8 cellular contexts compared by ENCODE assay signal in the genomic region with DNA sequence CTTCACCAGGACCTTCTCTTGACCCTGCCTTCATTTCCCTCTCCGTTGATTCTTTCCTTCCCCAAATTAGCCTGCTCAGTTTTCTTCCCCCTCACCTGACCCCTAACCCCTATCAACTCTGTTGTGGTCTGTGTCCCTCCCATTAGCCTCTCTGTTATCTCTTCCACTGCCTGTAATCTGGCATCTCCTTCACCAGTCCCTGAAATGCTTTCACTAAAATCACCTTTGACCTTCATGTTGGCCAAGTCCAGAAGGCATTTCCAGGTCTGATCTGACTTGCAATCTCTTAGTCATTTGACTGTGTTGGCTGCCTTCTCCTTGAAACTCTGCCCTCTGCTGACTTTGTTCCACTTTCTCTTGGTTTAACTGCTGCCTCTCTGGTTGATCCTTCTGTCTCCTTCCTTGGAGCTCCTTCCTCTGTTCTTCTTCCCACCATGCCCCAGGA. TPM values are rescaled to one million over a fixed set of nuclear protein-coding genes. Genes with fewer than 3 reads are reported as not detected.
DNase-seq lines count a peak whose midpoint lies in the region; ATAC-seq, FAIRE-seq and TF ChIP-seq lines count a peak whose summit lies in the region.

No MANE protein-coding gene starts in this region.

- H3K4ac ChIP-seq in neuronal stem cell (ENCODE audit: low read length): no peak overlapping the region

- H2BK5ac ChIP-seq in neuronal stem cell (ENCODE audit: low read length): no peak overlapping the region

- H3K9me3 Mint-ChIP-seq in Calu3 (ENCODE audit: low read depth, unreplicated experiment): no peaks in the 10 kb centered on the region

- H3K27me3 Mint-ChIP-seq in Calu3 (ENCODE audit: unreplicated experiment): peaks cover 26% of the 10 kb centered on the region

- no peak overlapping the region for H2AK5ac ChIP-seq in neuronal stem cell (ENCODE audit: low read depth, low read length)

- no peak overlapping the region for H2BK15ac ChIP-seq in neuronal stem cell (ENCODE audit: low read length)

- ATAC-seq in HG02610 (IDR thresholded peaks at IDR 0.05; ENCODE audit: unreplicated experiment): peak; percentile 33

- peak overlapping the region; percentile 29 for H3K23ac ChIP-seq in neuronal stem cell (ENCODE audit: low read depth, low read length, poor library complexity)

- H3K9me3 ChIP-seq in fibroblast of lung (ENCODE audit: control insufficient read depth, insufficient read depth, low read depth, low read length): no peaks in the 10 kb centered on the region
- no peaks in the 10 kb centered on the region for H3K9me3 ChIP-seq in neuronal stem cell (replicated peaks in 1 of 2; ENCODE audit: control insufficient read depth in 2 of 2, insufficient read depth in 1 of 2, low read depth in 1 of 2, low read length in 2 of 2)

- H2BK120ac ChIP-seq in neuronal stem cell (ENCODE audit: low read depth, low read length): no peak overlapping the region

- DNase-seq in Calu3: peak; percentile 29
- DNase-seq in fibroblast of lung (ENCODE audit: low read depth in 2 of 2): peak; percentile 42 to 63
- DNase-seq in neuronal stem cell (ENCODE audit: low spot score): peak; percentile 17
- DNase-seq in UCSD-AML1 (lab: John Stamatoyannopoulos, UW; ENCODE audit: unreplicated experiment): no peak
- DNase-seq in NCI-H2107 (lab: John Stamatoyannopoulos, UW): no peak
- DNase-seq in NCI-H748 treated with DMSO at 0.1 percent for 48 hours (lab: John Stamatoyannopoulos, UW): no peak

- no peak overlapping the region for H2BK12ac ChIP-seq in neuronal stem cell (ENCODE audit: low read length)

- no peaks in the 10 kb centered on the region for H3K79me1 ChIP-seq in neuronal stem cell (ENCODE audit: low read depth, low read length)

- H2AFZ ChIP-seq in fibroblast of lung (ENCODE audit: low read length): no peak overlapping the region
- H2AFZ ChIP-seq in neuronal stem cell (ENCODE audit: low read length): peak overlapping the region; percentile 88

- H3K4me3 ChIP-seq in fibroblast of lung (replicated peaks in 1 of 4; ENCODE audit: control extremely low read depth in 1 of 4, insufficient read depth in 1 of 4, low read depth in 3 of 4, low read length in 4 of 4) (peak overlapping the region in 2 of 4 experiments; percentile 4 to 25), neuronal stem cell (ENCODE audit: low read length in 2 of 2) (peak overlapping the region in 1 of 2 donors; percentile 20)

- H4K8ac ChIP-seq in neuronal stem cell (ENCODE audit: low read depth, low read length): no peak overlapping the region

- intact Hi-C loops in Calu3 (cut with micrococcal nuclease; ENCODE audit: unreplicated experiment): no loop called here

- H3K27ac ChIP-seq in fibroblast of lung (ENCODE audit: insufficient read depth, low read length): peak overlapping the region; percentile 13
- H3K27ac ChIP-seq in neuronal stem cell (replicated peaks; ENCODE audit: low read length): no peak overlapping the region

- H3K14ac ChIP-seq in neuronal stem cell (ENCODE audit: low read length): no peak overlapping the region

- H4K91ac ChIP-seq in neuronal stem cell (ENCODE audit: low read depth, low read length, poor library complexity): no peak overlapping the region

- peak; percentile 66 for FAIRE-seq in TTC549 (lab: Jason Lieb, UNC)

- no peaks in the 10 kb centered on the region for H4K20me1 ChIP-seq in fibroblast of lung (ENCODE audit: control insufficient read depth, extremely low read depth, insufficient read depth, low read length)

- H3K4me3 Mint-ChIP-seq in Calu3 (ENCODE audit: low read depth, unreplicated experiment): peak overlapping the region; percentile 63

- no CpG with 5 or more reads among the region's 1 CpG for WGBS in neuronal stem cell (ENCODE audit: extremely low coverage in 2 of 2, insufficient read length in 2 of 2, insufficient replicate concordance in 1 of 2), 2 donors

- peak overlapping the region; percentile 29 for H3K27ac Mint-ChIP-seq in Calu3 (ENCODE audit: unreplicated experiment)

- H3K4me2 ChIP-seq in fibroblast of lung (ENCODE audit: extremely low read depth, insufficient read depth, low read length) (peak overlapping the region; percentile 17), neuronal stem cell (ENCODE audit: insufficient read depth, low read length, poor library complexity, severe bottlenecking) (peak overlapping the region; percentile 93)

- H3K4me1 Mint-ChIP-seq in Calu3 (ENCODE audit: low read depth, unreplicated experiment): peaks cover 32% of the 10 kb centered on the region

- no peaks in the 10 kb centered on the region for H3K79me2 ChIP-seq in fibroblast of lung (ENCODE audit: control insufficient read depth, insufficient read depth, low read length)

- CTCF ChIA-PET in Calu3 (lab: Charles Lee): interaction anchor here (0.7 to 2.8 kb wide), 3 partner anchors 19 to 126 kb away, joined by 3 to 10 read pairs (median 3); no protein-coding TSS in a partner anchor

- H3K36me3 ChIP-seq in fibroblast of lung (ENCODE audit: control insufficient read depth, insufficient read depth, low read length): peaks cover 6% of the 10 kb centered on the region
- peaks cover 10 to 13% of the 10 kb centered on the region in 2 donors for H3K36me3 ChIP-seq in neuronal stem cell (replicated peaks in 1 of 2; ENCODE audit: control insufficient read depth in 2 of 2, insufficient read depth in 2 of 2, low read length in 2 of 2)

- H3K18ac ChIP-seq in neuronal stem cell (ENCODE audit: low read length): no peak overlapping the region

- H3K9ac ChIP-seq in fibroblast of lung (ENCODE audit: insufficient read depth, low read length) (no peak overlapping the region), neuronal stem cell (ENCODE audit: low read depth, low read length, poor library complexity) (no peak overlapping the region)

- H3K4me1 ChIP-seq in fibroblast of lung (ENCODE audit: control insufficient read depth, extremely low read depth, insufficient read depth, low read length) (peaks cover 11% of the 10 kb centered on the region), neuronal stem cell (ENCODE audit: control insufficient read depth in 2 of 2, insufficient read depth in 1 of 2, low read depth in 1 of 2, low read length in 2 of 2) (peaks cover 11 to 19% of the 10 kb centered on the region in 2 donors)

- peaks cover 11% of the 10 kb centered on the region for H3K36me3 Mint-ChIP-seq in Calu3 (ENCODE audit: insufficient read depth, unreplicated experiment)

- BruUV-seq in Calu3 (replicated peaks; lab: Mats Ljungman, UMichigan): no TSS peak

- H3K27me3 ChIP-seq in fibroblast of lung (ENCODE audit: control insufficient read depth, insufficient read depth, low read length) (peaks cover 4% of the 10 kb centered on the region), neuronal stem cell (ENCODE audit: control insufficient read depth in 3 of 3, insufficient read depth in 3 of 3, low read depth in 1 of 3, low read length in 3 of 3) (peaks cover 0 to 16% (median 0%) of the 10 kb centered on the region in 3 experiments)

- no peak for TF ChIP-seq CTCF in Calu3 (IDR thresholded peaks at IDR 0.05; ENCODE audit: unreplicated experiment)
- peak; percentile 35 to 50 for TF ChIP-seq CTCF in fibroblast of lung (conservative IDR thresholded peaks at IDR 0.05 in 1 of 2, IDR thresholded peaks at IDR 0.05 in 1 of 2; ENCODE audit: low read depth in 1 of 2, low read length in 2 of 2)

RNA-seq across cellular contexts. Expression of a gene that starts 28.2 kb away (rescaled TPM):
- 9.1 and 9.9 TPM in 2 replicates for total RNA-seq in Calu3 (2022)
- 177 and 205 TPM in 2 replicates for total RNA-seq in fibroblast of lung
- polyA plus RNA-seq in fibroblast of lung: 96.7 and 101 TPM in 2 replicates
- 63.0 and 67.4 TPM in 2 replicates for polyA plus RNA-seq in fibroblast of lung (2012)
- 171 and 175 TPM in 2 replicates for polyA minus RNA-seq in fibroblast of lung (ENCODE audit: low replicate concordance)
- polyA plus RNA-seq in neuronal stem cell (2013, experiment 1 of 2): 23.7 TPM
- polyA plus RNA-seq in neuronal stem cell (2013, experiment 2 of 2): 22.1 TPM

RNA-seq across cellular contexts. Expression of a gene that starts 32.6 kb away (rescaled TPM):
- not detected in 2 replicates for total RNA-seq in Calu3 (2022)
- total RNA-seq in fibroblast of lung: not detected in 2 replicates
- polyA plus RNA-seq in fibroblast of lung: not detected in 2 replicates
- not detected in 2 replicates for polyA plus RNA-seq in fibroblast of lung (2012)
- not detected in 2 replicates for polyA minus RNA-seq in fibroblast of lung (ENCODE audit: low replicate concordance)
- not detected for polyA plus RNA-seq in neuronal stem cell (2013, experiment 1 of 2)
- not detected for polyA plus RNA-seq in neuronal stem cell (2013, experiment 2 of 2)

RNA-seq across cellular contexts. Expression of a gene that starts 51.7 kb away (rescaled TPM):
- total RNA-seq in Calu3 (2022) (5.0 and 8.3 TPM in 2 replicates), fibroblast of lung (12.8 and 21.0 TPM in 2 replicates)
- 14.5 and 22.7 TPM in 2 replicates for polyA plus RNA-seq in fibroblast of lung
- 6.8 and 14.9 TPM in 2 replicates for polyA plus RNA-seq in fibroblast of lung (2012)
- polyA minus RNA-seq in fibroblast of lung (ENCODE audit: low replicate concordance): 58.6 and 102 TPM in 2 replicates
- 0.08 TPM for polyA plus RNA-seq in neuronal stem cell (2013, experiment 1 of 2)
- polyA plus RNA-seq in neuronal stem cell (2013, experiment 2 of 2): 0.10 TPM

Comparison
In these comparisons a context has a peak if more than half of its experiments do, and no peak if none do; other contexts are left out.
1. DNase-seq: peak in Calu3 (single experiment), fibroblast of lung (2 of 2) and neuronal stem cell (single experiment); none in UCSD-AML1 (single experiment), NCI-H2107 (single experiment) and NCI-H748 treated with DMSO at 0.1 percent for 48 hours (single experiment).
2. RNA of a gene that starts 28.2 kb away (total RNA-seq): 177 to 205 TPM in fibroblast of lung; 9.1 to 9.9 TPM in Calu3; every median in the first group is over 10 times any median in the second.